Comparison of ENCODE assay signal across 12 cellular contexts in the genomic region with DNA sequence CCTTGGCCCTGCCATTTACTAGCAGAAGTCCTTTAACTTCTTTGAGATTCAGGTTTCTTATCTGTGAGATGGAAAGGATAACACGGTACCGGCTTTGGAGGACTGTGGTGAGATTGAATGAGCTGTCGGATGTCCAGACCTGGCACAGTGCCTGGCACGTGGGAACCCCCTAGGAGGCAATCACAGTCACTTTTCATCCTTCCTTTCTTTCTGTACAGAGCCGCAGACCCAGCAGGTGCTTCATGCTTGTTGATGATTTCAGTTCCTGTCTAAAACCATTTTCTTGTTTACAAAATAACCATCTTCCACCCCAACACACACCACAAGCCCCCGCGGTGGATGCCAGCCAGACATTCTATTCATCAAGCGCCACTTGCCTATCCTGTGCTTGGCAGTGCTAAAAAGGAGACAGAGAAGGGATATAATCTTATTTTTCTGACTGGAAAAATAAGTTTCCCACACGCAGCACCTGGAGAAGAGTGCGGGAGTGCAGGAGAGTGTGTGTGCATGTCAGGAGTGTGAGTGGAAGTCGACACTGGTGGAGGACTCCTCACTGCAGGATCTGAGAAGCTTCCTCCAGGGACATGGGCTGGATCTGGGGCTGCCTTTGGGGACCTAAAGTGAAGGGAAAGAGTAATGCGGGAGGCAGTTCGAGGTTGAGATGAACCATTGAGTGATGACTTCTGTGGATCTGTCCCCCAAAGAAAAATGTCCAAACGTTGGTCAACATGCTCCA.
DNase-seq lines count a peak whose midpoint lies in the region; ATAC-seq, FAIRE-seq and TF ChIP-seq lines count a peak whose summit lies in the region.
"Had no signal": no experiment of that assay in that cellular context is flagged by ENCODE, and none has a peak within 500 bp of the region (broad histone marks: within the 10 kb centered on the region; RNA-seq: fewer than 3 reads in every experiment).

No MANE protein-coding gene starts in this region.

- no peaks in the 10 kb centered on the region for H3K9me3 ChIP-seq in CD4-positive, alpha-beta T cell (ENCODE audit: control insufficient read depth, low read length)
- H3K9me3 ChIP-seq: ascending aorta had no signal

- peaks cover 85% of the 10 kb centered on the region for H3K4me1 Mint-ChIP-seq in CD4-positive, alpha-beta T cell (ENCODE audit: low read depth)
- peaks cover 78% of the 10 kb centered on the region for H3K4me1 Mint-ChIP-seq in activated T-helper 1 cell treated with anti-CD3 and anti-CD28 coated beads, Interleukin-12 subunit alpha, Interleukin-12 subunit beta, Interleukin-2, Interleukin-4 antibody, amounts not matched to agents 30 ng/mL and 10 ng/mL and 1 ng/mL, durations not matched to agents 14 hours and 24 hours and 36 hours (ENCODE audit: low read depth)

- FAIRE-seq in urothelium cell line (lab: Jason Lieb, UNC): no peak
- FAIRE-seq: islet of Langerhans had no signal

- no peak for ATAC-seq in CD4-positive, alpha-beta T cell (ENCODE audit: poor library complexity)
- ATAC-seq in GM19043 (IDR thresholded peaks at IDR 0.05; ENCODE audit: low read depth, unreplicated experiment): peak; percentile 57
- peak; percentile 56 for ATAC-seq in HG03066 (IDR thresholded peaks at IDR 0.05; ENCODE audit: low read depth, unreplicated experiment)

- no peaks in the 10 kb centered on the region for H3K27me3 Mint-ChIP-seq in CD4-positive, alpha-beta T cell
- no peaks in the 10 kb centered on the region for H3K27me3 Mint-ChIP-seq in activated T-helper 1 cell treated with anti-CD3 and anti-CD28 coated beads, Interleukin-12 subunit alpha, Interleukin-12 subunit beta, Interleukin-2, Interleukin-4 antibody, amounts not matched to agents 30 ng/mL and 10 ng/mL and 1 ng/mL, durations not matched to agents 14 hours and 24 hours and 36 hours (ENCODE audit: insufficient read depth)

- peak in 1 of 10 experiments; percentile 21 for DNase-seq in CD4-positive, alpha-beta T cell
- no peak for DNase-seq in activated T-helper 1 cell treated with anti-CD3 and anti-CD28 coated beads, Interleukin-12 subunit alpha, Interleukin-12 subunit beta, Interleukin-2, Interleukin-4 antibody, amounts not matched to agents 30 ng/mL and 10 ng/mL and 1 ng/mL, durations not matched to agents 14 hours and 24 hours and 36 hours (ENCODE audit: low spot score)
- DNase-seq in urothelium cell line (ENCODE audit: low spot score) (no peak), NCI-H187 (lab: John Stamatoyannopoulos, UW) (no peak), RWPE1 (ENCODE audit: low spot score) (no peak), midbrain (lab: John Stamatoyannopoulos, UW) (no peak)
- DNase-seq: OCI-M1; stimulated activated CD4-positive, alpha-beta T cell treated with anti-CD3 and anti-CD28 coated beads, Interleukin-4, amount 100 ng/mL, for 4 hours had no signal

- CTCF ChIA-PET in CD4-positive, alpha-beta T cell (lab: Charles Lee): interaction anchor here (0.6 to 1.0 kb wide), 2 partner anchors 20 to 26 kb away, joined by 3 to 4 read pairs; no protein-coding TSS in a partner anchor
- CTCF ChIA-PET in RWPE1 (lab: Yijun Ruan, JAX): no interaction called here

- H3K36me3 Mint-ChIP-seq in CD4-positive, alpha-beta T cell (ENCODE audit: low read depth): peaks cover 54% of the 10 kb centered on the region
- peaks cover 41% of the 10 kb centered on the region for H3K36me3 Mint-ChIP-seq in activated T-helper 1 cell treated with anti-CD3 and anti-CD28 coated beads, Interleukin-12 subunit alpha, Interleukin-12 subunit beta, Interleukin-2, Interleukin-4 antibody, amounts not matched to agents 30 ng/mL and 10 ng/mL and 1 ng/mL, durations not matched to agents 14 hours and 24 hours and 36 hours (ENCODE audit: low read depth)

- TF ChIP-seq CTCF in CD4-positive, alpha-beta T cell (IDR thresholded peaks at IDR 0.05): no peak
- no peak for TF ChIP-seq CTCF in RWPE1 (conservative IDR thresholded peaks at IDR 0.05; ENCODE audit: low read depth)

- no peaks in the 10 kb centered on the region for H3K27me3 ChIP-seq in CD4-positive, alpha-beta T cell (ENCODE audit: control insufficient read depth, insufficient read depth, low read length)
- H3K27me3 ChIP-seq: ascending aorta had no signal

- peak overlapping the region; percentile 82 for H3K27ac Mint-ChIP-seq in CD4-positive, alpha-beta T cell
- peak overlapping the region; percentile 9 for H3K27ac Mint-ChIP-seq in activated T-helper 1 cell treated with anti-CD3 and anti-CD28 coated beads, Interleukin-12 subunit alpha, Interleukin-12 subunit beta, Interleukin-2, Interleukin-4 antibody, amounts not matched to agents 30 ng/mL and 10 ng/mL and 1 ng/mL, durations not matched to agents 14 hours and 24 hours and 36 hours

- intact Hi-C loops in CD4-positive, alpha-beta T cell (cut with DNase I, micrococcal nuclease): no loop called here
- intact Hi-C loops in activated T-helper 1 cell treated with anti-CD3 and anti-CD28 coated beads, Interleukin-12 subunit alpha, Interleukin-12 subunit beta, Interleukin-2, Interleukin-4 antibody, amounts not matched to agents 30 ng/mL and 10 ng/mL and 1 ng/mL, durations not matched to agents 14 hours and 24 hours and 36 hours (cut with micrococcal nuclease): no loop called here

- POLR2A ChIA-PET in CD4-positive, alpha-beta T cell (lab: Charles Lee): interaction anchor here (0.5 to 2.9 kb wide), 5 partner anchors 10 to 167 kb away, joined by 3 to 19 read pairs (median 3); a partner anchor contains a TSS
- POLR2A ChIA-PET in RWPE1 (lab: Yijun Ruan, JAX; ENCODE audit: low non-redundant PET): no interaction called here

- no peaks in the 10 kb centered on the region for H3K9me3 Mint-ChIP-seq in CD4-positive, alpha-beta T cell
- no peaks in the 10 kb centered on the region for H3K9me3 Mint-ChIP-seq in activated T-helper 1 cell treated with anti-CD3 and anti-CD28 coated beads, Interleukin-12 subunit alpha, Interleukin-12 subunit beta, Interleukin-2, Interleukin-4 antibody, amounts not matched to agents 30 ng/mL and 10 ng/mL and 1 ng/mL, durations not matched to agents 14 hours and 24 hours and 36 hours

- H3K4me3 Mint-ChIP-seq in CD4-positive, alpha-beta T cell: peak overlapping the region; percentile 20
- H3K4me3 Mint-ChIP-seq in activated T-helper 1 cell treated with anti-CD3 and anti-CD28 coated beads, Interleukin-12 subunit alpha, Interleukin-12 subunit beta, Interleukin-2, Interleukin-4 antibody, amounts not matched to agents 30 ng/mL and 10 ng/mL and 1 ng/mL, durations not matched to agents 14 hours and 24 hours and 36 hours: no peak overlapping the region

- no peak overlapping the region for H3K27ac ChIP-seq in CD4-positive, alpha-beta T cell (ENCODE audit: low read depth, low read length)
- H3K27ac ChIP-seq in RWPE1: no peak overlapping the region
- H3K27ac ChIP-seq: ascending aorta had no signal
